In genomic region chr7:98470131-98470985, GRCh38 we compare ENCODE assay signal across 9 cellular contexts.
DNase-seq lines count a peak whose midpoint lies in the region; ATAC-seq and TF ChIP-seq lines count a peak whose summit lies in the region.
"Had no signal": no experiment of that assay in that cellular context is flagged by ENCODE, and none has a peak within 500 bp of the region (broad histone marks: within the 10 kb centered on the region; RNA-seq: fewer than 3 reads in every experiment).

No MANE protein-coding gene starts in this region.

- ATAC-seq in GM21619 (IDR thresholded peaks at IDR 0.05; ENCODE audit: unreplicated experiment) (no peak), HG02938 (IDR thresholded peaks at IDR 0.05; ENCODE audit: unreplicated experiment) (no peak)

- H3K36me3 Mint-ChIP-seq in progenitor cell of endocrine pancreas (ENCODE audit: insufficient read depth), result no peaks in the 10 kb centered on the region

- H3K27ac Mint-ChIP-seq in progenitor cell of endocrine pancreas, result no peak overlapping the region

- H3K27me3 Mint-ChIP-seq in progenitor cell of endocrine pancreas, result peaks cover 30% of the 10 kb centered on the region

- H3K4me1 Mint-ChIP-seq in progenitor cell of endocrine pancreas (ENCODE audit: low read depth), result peaks cover 4% of the 10 kb centered on the region

- DNase-seq in EL (peak; percentile 9), SK-MEL-5 (ENCODE audit: low read depth, low spot score) (peak; percentile 65), epithelial cell of proximal tubule (ENCODE audit: low read depth) (no peak), progenitor cell of endocrine pancreas (ENCODE audit: low spot score, unreplicated experiment) (peak; percentile 70), Kasumi-1 (lab: John Stamatoyannopoulos, UW) (no peak), T1000 (lab: John Stamatoyannopoulos, UW) (no peak)

- in situ Hi-C loops in SK-MEL-5 (cut with HindIII; ENCODE audit: low pct_unique_long_range_greater_than_20kb, low sequenced_read_pairs), result no loop called here

- peak overlapping the region; percentile 67 for H3K4me3 Mint-ChIP-seq in progenitor cell of endocrine pancreas (ENCODE audit: low read depth)

- no peaks in the 10 kb centered on the region for H3K9me3 Mint-ChIP-seq in progenitor cell of endocrine pancreas (ENCODE audit: low read depth)

- peak overlapping the region; percentile 6 for H3K4me3 ChIP-seq in epithelial cell of proximal tubule (ENCODE audit: low read depth, low read length)
- H3K4me3 ChIP-seq: SJSA1 had no signal

- no peak for TF ChIP-seq CTCF in epithelial cell of proximal tubule (conservative IDR thresholded peaks at IDR 0.05; ENCODE audit: low read depth, low read length)
- TF ChIP-seq CTCF in progenitor cell of endocrine pancreas (IDR thresholded peaks at IDR 0.05; ENCODE audit: unreplicated experiment), result no peak

Comparison
In these comparisons a context has a peak if more than half of its experiments do, and no peak if none do; other contexts are left out.
1. DNase-seq: peak in EL (single experiment), SK-MEL-5 (single experiment) and progenitor cell of endocrine pancreas (single experiment); none in epithelial cell of proximal tubule (single experiment), Kasumi-1 (0 of 2) and T1000 (single experiment).